In the genomic region with DNA sequence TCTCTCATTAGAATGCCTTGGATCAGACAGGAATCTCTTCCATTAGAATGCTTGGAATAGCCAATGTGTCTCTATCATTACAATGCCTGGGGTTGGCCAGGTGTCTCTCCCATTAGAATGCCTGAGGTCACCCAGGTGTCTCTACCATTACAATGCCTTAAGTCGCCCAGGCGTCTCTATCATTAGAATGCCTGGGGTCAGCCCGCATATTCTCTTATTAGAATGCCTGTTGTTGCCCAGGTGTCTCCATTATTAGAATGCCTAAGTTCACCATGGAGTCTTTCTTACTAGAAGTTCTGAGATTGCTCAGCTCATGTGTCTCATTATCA, we compare ENCODE assay signal across 1 cellular context.
TF ChIP-seq lines count a peak whose summit lies in the region.

No MANE protein-coding gene starts in this region.

TF ChIP-seq in H1, 55 proteins besides CTCF, POLR2A, EP300 and RAD21 (continued from another document):
- TF ChIP-seq TCF12 (IDR thresholded peaks at IDR 0.05; ENCODE audit: low read depth, low read length): 0 out of 2 replicates have a peak, but pooled peaks have one; percentile 59
- TF ChIP-seq CHD1 (IDR thresholded peaks at IDR 0.05; ENCODE audit: low read depth, low read length): no peak
- TF ChIP-seq SAP30 (IDR thresholded peaks at IDR 0.05; ENCODE audit: insufficient read depth, insufficient replicate concordance, low read length): no peak
